9 cellular contexts compared by ENCODE assay signal in genomic region chr16:50677351-50677750, GRCh38. TPM values are rescaled to one million over a fixed set of nuclear protein-coding genes. Genes with fewer than 3 reads are reported as not detected.
DNase-seq lines count a peak whose midpoint lies in the region; ATAC-seq and TF ChIP-seq lines count a peak whose summit lies in the region.
"Had no signal": no experiment of that assay in that cellular context is flagged by ENCODE, and none has a peak within 500 bp of the region (broad histone marks: within the 10 kb centered on the region; RNA-seq: fewer than 3 reads in every experiment).

No MANE protein-coding gene starts in this region.

- H3K9me3 ChIP-seq in CD4-positive, alpha-beta T cell (ENCODE audit: control insufficient read depth, low read length) = peaks cover 10% of the 10 kb centered on the region
- peaks cover 14% of the 10 kb centered on the region for H3K9me3 ChIP-seq in mesenchymal stem cell (ENCODE audit: control insufficient read depth, low read length)
- H3K9me3 ChIP-seq in suprapubic skin = no peaks in the 10 kb centered on the region

- TF ChIP-seq EP300 in suprapubic skin (IDR thresholded peaks at IDR 0.05) = no peak

- H3K79me1 ChIP-seq in mesenchymal stem cell (replicated peaks; ENCODE audit: low read length, poor library complexity, severe bottlenecking) = no peaks in the 10 kb centered on the region

- peaks cover 2% of the 10 kb centered on the region for H3K9me3 Mint-ChIP-seq in CD4-positive, alpha-beta T cell
- H3K9me3 Mint-ChIP-seq in naive B cell = peaks cover 0 to 13% (median 7%) of the 10 kb centered on the region in 7 donors

- no peaks in the 10 kb centered on the region for H3K27me3 Mint-ChIP-seq in CD4-positive, alpha-beta T cell
- H3K27me3 Mint-ChIP-seq in naive B cell = no peaks in the 10 kb centered on the region

- no peaks in the 10 kb centered on the region for H3K27me3 ChIP-seq in CD4-positive, alpha-beta T cell (ENCODE audit: control insufficient read depth, insufficient read depth, low read length)
- H3K27me3 ChIP-seq in mesenchymal stem cell (ENCODE audit: control insufficient read depth in 1 of 2, insufficient read depth in 1 of 2, low read length in 2 of 2) (peaks cover 3 to 21% of the 10 kb centered on the region in 2 experiments), suprapubic skin (no peaks in the 10 kb centered on the region)

- no peak overlapping the region for H4K91ac ChIP-seq in mesenchymal stem cell (ENCODE audit: low read length)

- peak; percentile 57 for TF ChIP-seq CTCF in CD4-positive, alpha-beta T cell (IDR thresholded peaks at IDR 0.05)
- TF ChIP-seq CTCF in GM13976 (IDR thresholded peaks at IDR 0.05; ENCODE audit: borderline replicate concordance, control extremely low read depth, extremely low read depth, insufficient read depth, missing control alignments) (no peak), astrocyte of the cerebellum (IDR thresholded peaks at IDR 0.05; ENCODE audit: low read depth, low read length, missing control alignments) (peak; percentile 13), suprapubic skin (IDR thresholded peaks at IDR 0.05) (peak in 1 of 2 donors; percentile 35)

- no peak for TF ChIP-seq POLR2A in suprapubic skin (IDR thresholded peaks at IDR 0.05)

- intact Hi-C loops in CD4-positive, alpha-beta T cell (cut with DNase I, micrococcal nuclease) = no loop called here

- no peak overlapping the region for H3K9ac ChIP-seq in mesenchymal stem cell (ENCODE audit: low read length)

- 89% methylated on average over 7 of the region's 7 CpGs for WGBS in mesenchymal stem cell
- WGBS in suprapubic skin = 77% methylated on average over 5 of the region's 7 CpGs

- H2BK12ac ChIP-seq in mesenchymal stem cell (ENCODE audit: low read length in 2 of 2) = no peak overlapping the region

- peak overlapping the region; percentile 84 for H3K27ac Mint-ChIP-seq in CD4-positive, alpha-beta T cell
- peak overlapping the region in 4 of 6 donors; percentile 59 to 97 (median 87) for H3K27ac Mint-ChIP-seq in naive B cell

- no peak overlapping the region for H3K23ac ChIP-seq in mesenchymal stem cell (ENCODE audit: low read length in 2 of 2)

- no peak overlapping the region for H3K4me3 ChIP-seq in astrocyte of the cerebellum (ENCODE audit: low read depth, low read length)
- H3K4me3 ChIP-seq in mesenchymal stem cell (ENCODE audit: insufficient read depth in 1 of 2, low read depth in 1 of 2, low read length in 2 of 2) = no peak overlapping the region
- no peak overlapping the region for H3K4me3 ChIP-seq in suprapubic skin

- peak overlapping the region; percentile 97 for H3K4me3 Mint-ChIP-seq in CD4-positive, alpha-beta T cell
- peak overlapping the region in 2 of 8 donors; percentile 30 to 43 for H3K4me3 Mint-ChIP-seq in naive B cell

- H2AK5ac ChIP-seq in mesenchymal stem cell (ENCODE audit: low read length, severe bottlenecking) = no peak overlapping the region

- in situ Hi-C loops in GM13976 (cut with MboI; ENCODE audit: low sequenced_read_pairs, unreplicated experiment) (no loop called here), astrocyte of the cerebellum (cut with HindIII; ENCODE audit: low sequenced_read_pairs) (no loop called here)

- no peak overlapping the region for H2BK15ac ChIP-seq in mesenchymal stem cell (ENCODE audit: low read depth, poor library complexity, severe bottlenecking)

- no peak overlapping the region for H3K14ac ChIP-seq in mesenchymal stem cell (ENCODE audit: low read length in 2 of 2)

- no peak overlapping the region for H3K4ac ChIP-seq in mesenchymal stem cell (ENCODE audit: low read depth in 1 of 2, low read length in 2 of 2)

- DNase-seq in CD4-positive, alpha-beta T cell = no peak
- DNase-seq in GM13976 (ENCODE audit: low spot score) (peak; percentile 48), astrocyte of the cerebellum (ENCODE audit: low read depth) (no peak), naive B cell (no peak), mesenchymal stem cell (no peak), suprapubic skin (ENCODE audit: low spot score in 2 of 2) (no peak), NCI-H226 (no peak)
- DNase-seq: stimulated activated CD4-positive, alpha-beta T cell treated with anti-CD3 and anti-CD28 coated beads, Interleukin-4, amount 100 ng/mL, for 24 hours had no signal

- H2AFZ ChIP-seq in mesenchymal stem cell (ENCODE audit: low read depth, low read length) = no peak overlapping the region

- H3K4me1 ChIP-seq in mesenchymal stem cell (ENCODE audit: control insufficient read depth, insufficient read depth, low read depth, low read length) = no peaks in the 10 kb centered on the region
- no peaks in the 10 kb centered on the region for H3K4me1 ChIP-seq in suprapubic skin

- CTCF ChIA-PET in CD4-positive, alpha-beta T cell (lab: Charles Lee) = interaction anchor here (1.1 to 6.0 kb wide), 4 partner anchors 11 to 350 kb away, joined by 3 to 53 read pairs (median 6); no protein-coding TSS in a partner anchor

- no peak for ATAC-seq in CD4-positive, alpha-beta T cell (ENCODE audit: poor library complexity)
- ATAC-seq in naive B cell (ENCODE audit: low read depth in 2 of 2) = no peak
- no peak for ATAC-seq in HG02798 (IDR thresholded peaks at IDR 0.05; ENCODE audit: poor library complexity, unreplicated experiment)

- H3K36me3 ChIP-seq in mesenchymal stem cell (ENCODE audit: control insufficient read depth in 1 of 2, insufficient read depth in 2 of 2, low read depth in 1 of 2, low read length in 2 of 2) = no peaks in the 10 kb centered on the region
- no peaks in the 10 kb centered on the region for H3K36me3 ChIP-seq in suprapubic skin

- no peak overlapping the region for H3K18ac ChIP-seq in mesenchymal stem cell (ENCODE audit: low read depth in 1 of 2, low read length in 2 of 2)

- no peak overlapping the region for H2BK5ac ChIP-seq in mesenchymal stem cell (ENCODE audit: low read depth, low read length, poor library complexity, severe bottlenecking)

- no peak overlapping the region for H2BK120ac ChIP-seq in mesenchymal stem cell (ENCODE audit: low read depth, low read length)

- no peak overlapping the region for H3K4me2 ChIP-seq in mesenchymal stem cell (ENCODE audit: low read length, poor library complexity, severe bottlenecking)

- H3K36me3 Mint-ChIP-seq in CD4-positive, alpha-beta T cell (ENCODE audit: low read depth) = peaks cover 86% of the 10 kb centered on the region
- H3K36me3 Mint-ChIP-seq in naive B cell = peaks cover 34 to 47% of the 10 kb centered on the region in 2 donors

- H3K27ac ChIP-seq in CD4-positive, alpha-beta T cell (ENCODE audit: low read depth, low read length) = peak overlapping the region; percentile 42
- H3K27ac ChIP-seq in mesenchymal stem cell (ENCODE audit: low read length, poor library complexity, severe bottlenecking) = no peak overlapping the region
- H3K27ac ChIP-seq in suprapubic skin = no peak overlapping the region

- peaks cover 61% of the 10 kb centered on the region for H3K4me1 Mint-ChIP-seq in CD4-positive, alpha-beta T cell (ENCODE audit: low read depth)
- peaks cover 29 to 51% (median 41%) of the 10 kb centered on the region in 3 donors for H3K4me1 Mint-ChIP-seq in naive B cell

- no peak overlapping the region for H4K8ac ChIP-seq in mesenchymal stem cell (ENCODE audit: low read length)

- POLR2A ChIA-PET in CD4-positive, alpha-beta T cell (lab: Charles Lee) = interaction anchor here (9.3 to 13.0 kb wide), 2 partner anchors 9 to 67 kb away, joined by 167 to 174 read pairs; partner anchors contain the start of gene CYLD

RNA-seq across cellular contexts. Expression of gene SNX20, which starts 3.8 kb away (rescaled TPM):
- 10 to 100 TPM; 26.6 TPM for total RNA-seq in CD4-positive, alpha-beta T cell
- polyA plus RNA-seq in naive B cell (ENCODE audit: low read depth in 6 of 6) = 10 to 100 TPM; 29.0 to 47.0 (median 38.9) TPM
- polyA plus RNA-seq in mesenchymal stem cell (2013, experiment 1 of 2) = not detected
- not detected for polyA plus RNA-seq in mesenchymal stem cell (2013, experiment 2 of 2)
- 1 to 10 TPM in 2 of 4 donors, under 1 TPM in 2; 0.81 to 2.1 (median 1.2) TPM for total RNA-seq in suprapubic skin

RNA-seq across cellular contexts. Expression of gene NOD2, which starts 16.1 kb away (rescaled TPM):
- 1 to 10 TPM; 4.5 to 5.3 TPM for total RNA-seq in CD4-positive, alpha-beta T cell
- polyA plus RNA-seq in naive B cell (ENCODE audit: low read depth in 6 of 6) = under 1 TPM in 4 of 6 donors, not detected in 2; 0.07 to 0.25 (median 0.16) TPM
- polyA plus RNA-seq in mesenchymal stem cell (2013, experiment 1 of 2) = not detected
- not detected for polyA plus RNA-seq in mesenchymal stem cell (2013, experiment 2 of 2)
- total RNA-seq in suprapubic skin = 10 to 100 TPM; 33.8 to 66.2 (median 48.6) TPM

Comparison
In these comparisons a context has a peak if more than half of its experiments do, and no peak if none do; other contexts are left out.
1. RNA of gene SNX20, which starts 3.8 kb away (total RNA-seq): 26.6 TPM in CD4-positive, alpha-beta T cell; 0.81 to 2.1 TPM in suprapubic skin; every median in the first group is over 4 times any median in the second.
2. RNA of gene NOD2, which starts 16.1 kb away (total RNA-seq): 33.8 to 66.2 TPM in suprapubic skin; 4.5 to 5.3 TPM in CD4-positive, alpha-beta T cell; every median in the first group is over 4 times any median in the second.